ENCODE assay signal across 1 cellular context in the genomic region with DNA sequence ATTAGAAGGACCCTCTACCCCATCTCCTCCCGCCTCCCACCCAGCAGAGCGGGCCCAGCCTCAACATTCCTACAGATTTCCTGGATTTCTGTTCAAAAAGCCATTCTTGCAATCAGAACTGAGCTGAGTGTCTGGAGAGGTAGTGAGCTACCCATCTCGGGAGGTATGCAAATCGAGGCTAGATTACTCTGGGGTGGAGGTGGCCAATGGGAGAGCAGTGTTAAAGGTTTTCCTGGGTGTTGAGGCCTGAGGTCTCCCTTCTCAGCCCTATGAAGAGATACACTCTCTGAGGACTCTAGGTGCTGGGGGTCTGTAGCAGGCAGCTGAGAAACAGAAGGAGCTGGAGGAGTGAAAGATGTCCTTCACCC.
TF ChIP-seq lines count a peak whose summit lies in the region.

No MANE protein-coding gene starts in this region.

TF ChIP-seq in GM23338, 12 proteins besides CTCF, POLR2A, EP300 and RAD21 (continued from another document):
- TF ChIP-seq, protein P1, sequence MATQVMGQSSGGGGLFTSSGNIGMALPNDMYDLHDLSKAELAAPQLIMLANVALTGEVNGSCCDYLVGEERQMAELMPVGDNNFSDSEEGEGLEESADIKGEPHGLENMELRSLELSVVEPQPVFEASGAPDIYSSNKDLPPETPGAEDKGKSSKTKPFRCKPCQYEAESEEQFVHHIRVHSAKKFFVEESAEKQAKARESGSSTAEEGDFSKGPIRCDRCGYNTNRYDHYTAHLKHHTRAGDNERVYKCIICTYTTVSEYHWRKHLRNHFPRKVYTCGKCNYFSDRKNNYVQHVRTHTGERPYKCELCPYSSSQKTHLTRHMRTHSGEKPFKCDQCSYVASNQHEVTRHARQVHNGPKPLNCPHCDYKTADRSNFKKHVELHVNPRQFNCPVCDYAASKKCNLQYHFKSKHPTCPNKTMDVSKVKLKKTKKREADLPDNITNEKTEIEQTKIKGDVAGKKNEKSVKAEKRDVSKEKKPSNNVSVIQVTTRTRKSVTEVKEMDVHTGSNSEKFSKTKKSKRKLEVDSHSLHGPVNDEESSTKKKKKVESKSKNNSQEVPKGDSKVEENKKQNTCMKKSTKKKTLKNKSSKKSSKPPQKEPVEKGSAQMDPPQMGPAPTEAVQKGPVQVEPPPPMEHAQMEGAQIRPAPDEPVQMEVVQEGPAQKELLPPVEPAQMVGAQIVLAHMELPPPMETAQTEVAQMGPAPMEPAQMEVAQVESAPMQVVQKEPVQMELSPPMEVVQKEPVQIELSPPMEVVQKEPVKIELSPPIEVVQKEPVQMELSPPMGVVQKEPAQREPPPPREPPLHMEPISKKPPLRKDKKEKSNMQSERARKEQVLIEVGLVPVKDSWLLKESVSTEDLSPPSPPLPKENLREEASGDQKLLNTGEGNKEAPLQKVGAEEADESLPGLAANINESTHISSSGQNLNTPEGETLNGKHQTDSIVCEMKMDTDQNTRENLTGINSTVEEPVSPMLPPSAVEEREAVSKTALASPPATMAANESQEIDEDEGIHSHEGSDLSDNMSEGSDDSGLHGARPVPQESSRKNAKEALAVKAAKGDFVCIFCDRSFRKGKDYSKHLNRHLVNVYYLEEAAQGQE (IDR thresholded peaks at IDR 0.05; ENCODE audit: unreplicated experiment): no peak
- TF ChIP-seq EZH2 (IDR thresholded peaks at IDR 0.05; ENCODE audit: low read depth, unreplicated experiment) (no peak), ZNF114 (CRISPR knock-in tag; IDR thresholded peaks at IDR 0.05) (no peak), POLR2AphosphoS5 (IDR thresholded peaks at IDR 0.05; ENCODE audit: low read depth) (no peak), ZNF331 (CRISPR knock-in tag; IDR thresholded peaks at IDR 0.05; ENCODE audit: low read depth) (no peak), STAT1 (IDR thresholded peaks at IDR 0.05; ENCODE audit: unreplicated experiment) (no peak)
